8 cellular contexts compared by ENCODE assay signal in genomic region chr6:14129572-14129971, GRCh38. TPM values are rescaled to one million over a fixed set of nuclear protein-coding genes. Genes with fewer than 3 reads are reported as not detected.
A peak's percentile ranks its signal among the peaks of the same experiment; 100 is the strongest.
DNase-seq lines count a peak whose midpoint lies in the region; ATAC-seq, FAIRE-seq and TF ChIP-seq lines count a peak whose summit lies in the region.

No MANE protein-coding gene starts in this region.

- H3K4me2 ChIP-seq in H1 (ENCODE audit: insufficient read depth in 1 of 2, low read depth in 2 of 2, low read length in 2 of 2), result peak overlapping the region in 1 of 2 experiments; percentile 23; a peak in 1 of 4 replicates
- H3K4me2 ChIP-seq in mesenchymal stem cell (ENCODE audit: low read length, poor library complexity, severe bottlenecking), result no peak overlapping the region

- H3K9me3 ChIP-seq in KOPT-K1 (ENCODE audit: insufficient read depth, low read length, poor library complexity, severe bottlenecking) (no peaks in the 10 kb centered on the region), H1 (ENCODE audit: insufficient read depth in 2 of 2, low read depth in 1 of 2, low read length in 1 of 2) (no peaks in the 10 kb centered on the region), mesenchymal stem cell (ENCODE audit: control insufficient read depth, low read length) (no peaks in the 10 kb centered on the region)

- CTCF ChIA-PET in H1 (lab: Charles Lee; ENCODE audit: partially characterized antibody), result interaction anchor here (0.6 to 3.5 kb wide), 28 partner anchors 10 to 1421 kb away, joined by 3 to 49 read pairs (median 3); no protein-coding TSS in a partner anchor

- H3K27ac ChIP-seq in KOPT-K1 (ENCODE audit: low read depth, low read length, poor library complexity, severe bottlenecking) (peak overlapping the region; percentile 34), H1 (ENCODE audit: low read depth, low read length) (no peak overlapping the region), mesenchymal stem cell (ENCODE audit: low read length, poor library complexity, severe bottlenecking) (no peak overlapping the region)

- POLR2A ChIA-PET in H1 (lab: Charles Lee; ENCODE audit: partially characterized antibody), result no interaction called here

- H2BK120ac ChIP-seq in H1 (replicated peaks; ENCODE audit: low read depth, low read length) (no peak overlapping the region), mesenchymal stem cell (ENCODE audit: low read depth, low read length) (no peak overlapping the region)

- H3K18ac ChIP-seq in H1 (ENCODE audit: extremely low read depth, low read length), result no peak overlapping the region
- no peak overlapping the region for H3K18ac ChIP-seq in mesenchymal stem cell (ENCODE audit: low read depth in 1 of 2, low read length in 2 of 2)

- H2AK5ac ChIP-seq in H1 (ENCODE audit: low read depth, low read length), result no peak overlapping the region
- H2AK5ac ChIP-seq in mesenchymal stem cell (ENCODE audit: low read length, severe bottlenecking), result no peak overlapping the region

- TF ChIP-seq RAD21 in H1 (IDR thresholded peaks at IDR 0.05 in 1 of 2, conservative IDR thresholded peaks at IDR 0.05 in 1 of 2; ENCODE audit: low read depth in 2 of 2, low read length in 2 of 2), result peak; percentile 85 to 88

- H3K4ac ChIP-seq in H1 (replicated peaks; ENCODE audit: insufficient read length, low read depth, low read length), result no peak overlapping the region
- no peak overlapping the region for H3K4ac ChIP-seq in mesenchymal stem cell (ENCODE audit: low read depth in 1 of 2, low read length in 2 of 2)

- H3K23me2 ChIP-seq in H1 (ENCODE audit: low read depth, low read length), result no peaks in the 10 kb centered on the region; the same call in 1 of the 2 replicates

- H4K8ac ChIP-seq in H1 (ENCODE audit: extremely low read depth, insufficient read depth, low read length) (no peak overlapping the region), mesenchymal stem cell (ENCODE audit: low read length) (no peak overlapping the region)

- H2BK5ac ChIP-seq in H1 (ENCODE audit: low read depth, low read length) (no peak overlapping the region), mesenchymal stem cell (ENCODE audit: low read depth, low read length, poor library complexity, severe bottlenecking) (no peak overlapping the region)

- 35% methylated on average over 7 of the region's 7 CpGs; no CpG with 5 or more reads in 1 of the 2 experiments for WGBS in H1 (ENCODE audit: extremely low coverage in 1 of 2, insufficient coverage in 1 of 2, insufficient read length in 1 of 2, insufficient replicate concordance in 2 of 2, low coverage in 1 of 2, low lambda C conversion rate in 2 of 2, missing lambda C conversion rate in 1 of 2), 2 experiments
- 22% methylated on average over 5 of the region's 7 CpGs for WGBS in mesenchymal stem cell

- TF ChIP-seq POLR2A in H1 (IDR thresholded peaks at IDR 0.05; ENCODE audit: control extremely low read depth in 1 of 2, low read depth in 2 of 2, low read length in 2 of 2), result no peak

- no peak for ATAC-seq in GM21528 (IDR thresholded peaks at IDR 0.05; ENCODE audit: low FRiP score, unreplicated experiment)
- no peak for ATAC-seq in HG03135 (IDR thresholded peaks at IDR 0.05; ENCODE audit: unreplicated experiment)

- no peak overlapping the region for H4K91ac ChIP-seq in H1 (replicated peaks; ENCODE audit: insufficient read length, low read length)
- no peak overlapping the region for H4K91ac ChIP-seq in mesenchymal stem cell (ENCODE audit: low read length)

- no peaks in the 10 kb centered on the region; a peak in 1 of 4 replicates for H3K79me2 ChIP-seq in H1 (ENCODE audit: control insufficient read depth in 1 of 2, insufficient read depth in 2 of 2, low read length in 2 of 2)

- H2BK15ac ChIP-seq in H1 (ENCODE audit: low read length), result no peak overlapping the region
- H2BK15ac ChIP-seq in mesenchymal stem cell (ENCODE audit: low read depth, poor library complexity, severe bottlenecking), result no peak overlapping the region

- peak; percentile 66 for FAIRE-seq in H1 (lab: Jason Lieb, UNC)

- peaks cover 60% of the 10 kb centered on the region for H3K36me3 ChIP-seq in KOPT-K1 (ENCODE audit: insufficient read depth, low read length)
- H3K36me3 ChIP-seq in H1 (ENCODE audit: control insufficient read depth in 2 of 4, insufficient read depth in 4 of 4, low read length in 3 of 4), result no peaks in the 10 kb centered on the region
- peaks cover 0 to 1% of the 10 kb centered on the region in 2 experiments for H3K36me3 ChIP-seq in mesenchymal stem cell (ENCODE audit: control insufficient read depth in 1 of 2, insufficient read depth in 2 of 2, low read depth in 1 of 2, low read length in 2 of 2)

- H3K4me3 ChIP-seq in H1 (ENCODE audit: extremely low read depth in 1 of 4, insufficient read depth in 2 of 4, low read depth in 3 of 4, low read length in 4 of 4) (no peak overlapping the region), mesenchymal stem cell (ENCODE audit: insufficient read depth in 1 of 2, low read depth in 1 of 2, low read length in 2 of 2) (no peak overlapping the region)

- no peak for TF ChIP-seq EP300 in H1 (IDR thresholded peaks at IDR 0.05; ENCODE audit: borderline replicate concordance in 1 of 2, low read depth in 2 of 2, low read length in 2 of 2)

- H2BK12ac ChIP-seq in H1 (ENCODE audit: low read depth, low read length) (no peak overlapping the region; the same call in 1 of the 2 replicates), mesenchymal stem cell (ENCODE audit: low read length in 2 of 2) (no peak overlapping the region)

- no peak overlapping the region for H3K9ac ChIP-seq in H1 (replicated peaks in 1 of 4; ENCODE audit: extremely low read depth in 1 of 4, low read depth in 3 of 4, low read length in 3 of 4)
- H3K9ac ChIP-seq in mesenchymal stem cell (ENCODE audit: low read length), result no peak overlapping the region

- H3K14ac ChIP-seq in H1 (ENCODE audit: insufficient read length) (no peak overlapping the region), mesenchymal stem cell (ENCODE audit: low read length in 2 of 2) (no peak overlapping the region)

- in situ Hi-C loops in GM13976 (cut with MboI; ENCODE audit: low sequenced_read_pairs, unreplicated experiment), result no loop called here
- in situ Hi-C loops in SK-MEL-5 (cut with HindIII; ENCODE audit: low pct_unique_long_range_greater_than_20kb, low sequenced_read_pairs), result no loop called here

- no peak overlapping the region for H3K56ac ChIP-seq in H1 (replicated peaks; ENCODE audit: insufficient read length, low read depth, low read length)

- DNase-seq in Ammon's horn (ENCODE audit: low spot score), result peak; percentile 86
- DNase-seq in GM13976 (ENCODE audit: low spot score), result peak; percentile 48
- peak; percentile 84 for DNase-seq in SK-MEL-5 (ENCODE audit: low read depth, low spot score)
- DNase-seq in H1 (ENCODE audit: low read depth in 1 of 2, low spot score in 2 of 2), result peak in 1 of 2 experiments; percentile 27
- peak; percentile 72 for DNase-seq in mesenchymal stem cell

- H2BK20ac ChIP-seq in H1 (ENCODE audit: low read length), result no peak overlapping the region

- TF ChIP-seq CTCF in GM13976 (IDR thresholded peaks at IDR 0.05; ENCODE audit: borderline replicate concordance, control extremely low read depth, extremely low read depth, insufficient read depth, missing control alignments) (peak; percentile 24), H1 (IDR thresholded peaks at IDR 0.05; ENCODE audit: control extremely low read depth in 1 of 3, insufficient read depth in 1 of 3, low read depth in 1 of 3, low read length in 3 of 3) (peak; percentile 58 to 75 (median 66))

- H3K27me3 ChIP-seq in H1 (replicated peaks in 1 of 4; ENCODE audit: control insufficient read depth in 3 of 4, extremely low read depth in 1 of 4, insufficient read depth in 3 of 4, low read length in 3 of 4) (no peaks in the 10 kb centered on the region; a peak in 1 of 7 replicates), mesenchymal stem cell (ENCODE audit: control insufficient read depth in 1 of 2, insufficient read depth in 1 of 2, low read length in 2 of 2) (no peaks in the 10 kb centered on the region)

- H3K23ac ChIP-seq in H1 (ENCODE audit: insufficient read length), result no peak overlapping the region
- H3K23ac ChIP-seq in mesenchymal stem cell (ENCODE audit: low read length in 2 of 2), result no peak overlapping the region

- H4K5ac ChIP-seq in H1 (ENCODE audit: insufficient read length, low read depth, low read length), result no peak overlapping the region

- H3K79me1 ChIP-seq in H1 (ENCODE audit: low read depth, low read length), result no peaks in the 10 kb centered on the region
- no peaks in the 10 kb centered on the region for H3K79me1 ChIP-seq in mesenchymal stem cell (replicated peaks; ENCODE audit: low read length, poor library complexity, severe bottlenecking)

- H4K20me1 ChIP-seq in H1 (replicated peaks in 1 of 2; ENCODE audit: control insufficient read depth in 1 of 2, insufficient read depth in 2 of 2, low read length in 2 of 2), result no peaks in the 10 kb centered on the region

- H3K4me1 ChIP-seq in H1 (replicated peaks in 1 of 4; ENCODE audit: control insufficient read depth in 3 of 4, insufficient read depth in 4 of 4, low read length in 3 of 4) (peaks cover 4 to 19% (median 16%) of the 10 kb centered on the region in 4 experiments), mesenchymal stem cell (ENCODE audit: control insufficient read depth, insufficient read depth, low read depth, low read length) (peaks cover 6% of the 10 kb centered on the region)

- H2AFZ ChIP-seq in H1 (ENCODE audit: low read length) (peak overlapping the region; percentile 72), mesenchymal stem cell (ENCODE audit: low read depth, low read length) (no peak overlapping the region)

TF ChIP-seq in H1, 55 proteins besides CTCF, POLR2A, EP300 and RAD21:
- TF ChIP-seq EZH2 (IDR thresholded peaks at IDR 0.05; ENCODE audit: low read depth, low read length, severe bottlenecking) (no peak), KDM1A (IDR thresholded peaks at IDR 0.05; ENCODE audit: borderline replicate concordance, low read length) (no peak)

RNA-seq across cellular contexts. Expression of gene CD83, which starts 12.0 kb away (rescaled TPM):
- total RNA-seq in SK-MEL-5 (2014; rRNA removed; shearing (Covaris generic)), result 43.0 and 43.5 TPM in 2 replicates
- 37.3 and 39.1 TPM in 2 replicates for polyA plus RNA-seq in SK-MEL-5 (2015; cell fraction: cytosol; rRNA removed)
- 17.8 and 22.1 TPM in 2 replicates for polyA plus RNA-seq in SK-MEL-5 (2015; cell fraction: nucleus; rRNA removed)
- total RNA-seq in H1 (2021; fragmentation: NEBNext Ultra II Directional; extraction: Animal tissue kit (Norgen Biotek cat#: 25700)), result 8.5 and 8.8 TPM in 2 replicates
- polyA plus RNA-seq in H1 (2011; rRNA removed), result 2.8 and 4.6 TPM in 2 replicates
- 4.8 TPM for polyA plus RNA-seq in H1 (2011; cell fraction: cytosol; rRNA removed)
- polyA plus RNA-seq in H1 (2011; cell fraction: nucleus; rRNA removed), result 2.9 TPM
- 7.1 to 9.9 TPM (median 7.6 TPM) in 4 replicates for polyA plus RNA-seq in H1 (2012, experiment 1 of 2)
- 5.9 TPM for polyA plus RNA-seq in H1 (2012, experiment 2 of 2)
- 9.0 TPM for polyA plus RNA-seq in H1 (2013, experiment 1 of 2)
- polyA plus RNA-seq in H1 (2013, experiment 2 of 2), result 11.7 TPM
- 3.6 and 4.6 TPM in 2 replicates for polyA minus RNA-seq in H1 (2011; rRNA and poly(A)+ RNA removed)
- 2.1 TPM for polyA minus RNA-seq in H1 (2011; cell fraction: cytosol; rRNA and poly(A)+ RNA removed)
- polyA minus RNA-seq in H1 (2011; cell fraction: nucleus; rRNA and poly(A)+ RNA removed), result 4.2 TPM
- 1.4 TPM for polyA plus RNA-seq in mesenchymal stem cell (2013, experiment 1 of 2)
- polyA plus RNA-seq in mesenchymal stem cell (2013, experiment 2 of 2), result 1.2 TPM
